Comparison of ENCODE assay signal across 9 cellular contexts in the genomic region with DNA sequence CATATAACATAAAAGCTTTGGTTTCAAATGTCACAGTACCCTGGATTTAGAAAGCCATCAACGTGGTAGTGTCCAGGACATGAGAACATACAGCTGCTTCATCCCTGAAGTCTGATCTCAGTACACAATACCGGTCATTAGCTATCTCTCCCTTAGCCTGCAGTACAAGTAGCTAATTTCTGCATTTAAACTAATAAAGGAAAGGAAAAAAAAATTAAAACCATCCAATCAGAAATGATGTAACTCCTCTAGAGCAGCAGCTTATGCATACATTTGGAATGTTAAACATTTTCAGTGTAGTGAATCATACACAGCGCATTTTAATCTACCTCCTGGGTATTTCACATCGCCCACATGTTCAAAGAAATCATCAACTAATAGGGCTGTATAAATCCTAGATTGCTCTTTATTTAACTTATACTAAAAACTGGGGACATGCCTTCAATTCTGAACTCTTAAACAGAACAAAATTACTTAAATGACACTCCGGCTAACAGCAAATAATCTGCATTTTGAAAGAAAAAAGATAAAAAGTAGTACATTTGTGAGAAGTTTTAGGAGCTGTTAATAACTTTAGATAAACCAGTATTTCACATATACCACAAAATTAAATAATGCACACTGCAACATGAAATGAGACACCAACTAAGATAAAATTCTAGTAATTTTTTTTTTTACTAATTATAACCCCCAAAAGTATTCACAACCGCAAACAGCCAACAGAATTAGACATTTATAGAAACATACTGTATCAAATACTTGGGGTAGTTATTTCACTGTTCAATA. TPM values are rescaled to one million over a fixed set of nuclear protein-coding genes. Genes with fewer than 3 reads are reported as not detected.
A peak's percentile ranks its signal among the peaks of the same experiment; 100 is the strongest.
DNase-seq lines count a peak whose midpoint lies in the region; ATAC-seq, FAIRE-seq and TF ChIP-seq lines count a peak whose summit lies in the region.
"Had no signal": no experiment of that assay in that cellular context is flagged by ENCODE, and none has a peak within 500 bp of the region (broad histone marks: within the 10 kb centered on the region; RNA-seq: fewer than 3 reads in every experiment).

No MANE protein-coding gene starts in this region.

- no peaks in the 10 kb centered on the region for H3K36me3 ChIP-seq in endocrine pancreas (ENCODE audit: control insufficient read depth, insufficient read depth, low read length)

- H3K9ac ChIP-seq in endocrine pancreas (ENCODE audit: control insufficient read depth, insufficient read depth, low read length), result no peak overlapping the region

- H3K9me3 Mint-ChIP-seq in osteocyte (ENCODE audit: unreplicated experiment), result no peaks in the 10 kb centered on the region

- DNase-seq in GM12892 (ENCODE audit: insufficient read length) (no peak), NCI-H82 treated with DMSO at 0.1 percent for 48 hours (lab: John Stamatoyannopoulos, UW; ENCODE audit: unreplicated experiment) (peak; percentile 57), osteocyte (ENCODE audit: extremely low spot score, unreplicated experiment) (no peak), NCI-H1694 treated with DMSO at 0.1 percent for 48 hours (lab: John Stamatoyannopoulos, UW) (no peak), NCI-H446 (lab: John Stamatoyannopoulos, UW) (no peak)
- DNase-seq: NCI-H446 treated with DMSO at 0.1 percent for 48 hours had no signal

- H3K9me3 ChIP-seq in endocrine pancreas (ENCODE audit: control insufficient read depth, low read length), result no peaks in the 10 kb centered on the region

- peak; percentile 53 for FAIRE-seq in GM12892 (lab: Jason Lieb, UNC)

- H3K36me3 Mint-ChIP-seq in osteocyte (ENCODE audit: unreplicated experiment), result no peaks in the 10 kb centered on the region

- peak overlapping the region; percentile 78 for H3K4me3 ChIP-seq in endocrine pancreas (ENCODE audit: control insufficient read depth, insufficient read depth, low read length)

- peak overlapping the region; percentile 72 for H3K4me3 Mint-ChIP-seq in osteocyte (ENCODE audit: unreplicated experiment)

- no peak for ATAC-seq in HG03095 (IDR thresholded peaks at IDR 0.05; ENCODE audit: unreplicated experiment)
- no peak for ATAC-seq in GM19455 (IDR thresholded peaks at IDR 0.05; ENCODE audit: unreplicated experiment)

- no peak for TF ChIP-seq POLR2A in GM12892 (IDR thresholded peaks at IDR 0.05; ENCODE audit: low read depth, low read length)

- peaks cover 10% of the 10 kb centered on the region for H3K4me1 ChIP-seq in endocrine pancreas (ENCODE audit: control insufficient read depth, insufficient read depth, low read length)

- peaks cover 54% of the 10 kb centered on the region for H3K4me1 Mint-ChIP-seq in osteocyte (ENCODE audit: unreplicated experiment)

- peak overlapping the region; percentile 91 for H3K27ac Mint-ChIP-seq in osteocyte (ENCODE audit: unreplicated experiment)

- H3K27me3 Mint-ChIP-seq in osteocyte (ENCODE audit: unreplicated experiment), result no peaks in the 10 kb centered on the region

- TF ChIP-seq CTCF in osteocyte (IDR thresholded peaks at IDR 0.05), result no peak

- peaks cover 2% of the 10 kb centered on the region for H3K27me3 ChIP-seq in endocrine pancreas (ENCODE audit: control insufficient read depth, insufficient read depth, low read length)

RNA-seq across cellular contexts. Expression of gene IGF2BP2, which starts 3.7 kb away (rescaled TPM):
- polyA plus RNA-seq in GM12892 (2012; ENCODE audit: missing spikeins), result not detected
- total RNA-seq in osteocyte, result 96.7 and 101 TPM in 2 replicates
